Comparison of ENCODE assay signal across 16 cellular contexts in the genomic region with DNA sequence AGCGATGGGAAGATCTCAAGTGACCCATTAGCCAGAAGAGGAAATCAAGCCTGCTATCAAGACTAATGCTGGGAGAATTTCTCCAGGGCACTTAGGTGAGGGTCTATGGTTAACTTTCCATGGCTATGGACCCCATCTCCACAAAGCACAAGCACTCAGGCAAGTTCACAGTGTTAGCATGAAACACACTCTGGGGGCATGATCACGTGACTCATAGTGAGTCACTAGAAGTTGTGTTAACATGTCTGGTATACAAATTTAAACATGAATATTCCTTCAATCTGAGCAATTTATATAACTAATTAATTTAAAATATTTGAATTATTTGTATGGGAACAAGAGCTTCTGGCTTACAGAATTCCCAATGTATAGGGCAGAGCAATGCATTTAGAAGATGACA.
"Had no signal": no experiment of that assay in that cellular context is flagged by ENCODE, and none has a peak within 500 bp of the region (broad histone marks: within the 10 kb centered on the region; RNA-seq: fewer than 3 reads in every experiment).

No MANE protein-coding gene starts in this region.

- DNase-seq: activated B cell treated with CpG ODN at 0.5 μM for 24 hours; activated CD4-positive, alpha-beta T cell treated with anti-CD3 and anti-CD28 coated beads, Interleukin-2, amount 50 U/mL, for 1 hour; activated naive CD4-positive, alpha-beta T cell treated with anti-CD3 and anti-CD28 coated beads, Interleukin-2, amount 50 U/mL, for 16 hours; activated T-cell treated with anti-CD3 and anti-CD28 coated beads, Interleukin-2, amount 50 U/mL, for 1 hour; adrenal gland; effector memory CD8-positive, alpha-beta T cell; left ventricle myocardium inferior; pancreas; stimulated activated naive B cell treated with anti-CD40 and anti-IgM and Interleukin-4, amounts not matched to agents 10 μg/mL and 1 μg/mL and 100 μg/mL, for 72 hours; trophoblast cell had no signal

- H3K4me3 ChIP-seq: adrenal gland, left ventricle myocardium inferior, pancreas, right atrium auricular region, smooth muscle cell had no signal

- H3K27me3 ChIP-seq: adrenal gland, pancreas, right atrium auricular region had no signal

- H3K9me3 Mint-ChIP-seq: activated B cell treated with CpG ODN at 0.5 μM for 24 hours; central memory CD8-positive, alpha-beta T cell; dendritic cell treated with granulocyte-macrophage colony-stimulating factor and Interleukin-4, amounts not matched to agents 40 ng/mL and 50 ng/mL, for 4 days; effector memory CD8-positive, alpha-beta T cell; stimulated activated naive B cell treated with anti-CD40 and anti-IgM and Interleukin-4, amounts not matched to agents 10 μg/mL and 1 μg/mL and 100 μg/mL, for 72 hours; T-helper 1 cell treated with Interleukin-12 subunit alpha and Interleukin-12 subunit beta and Interleukin-4 antibody, amounts not matched to agents 30 μg/mL and 1 μg/mL, for 36 hours had no signal

- H3K27ac ChIP-seq: adrenal gland, left ventricle myocardium inferior, pancreas, right atrium auricular region had no signal

- H3K4me3 Mint-ChIP-seq: activated B cell treated with CpG ODN at 0.5 μM for 24 hours; central memory CD8-positive, alpha-beta T cell; dendritic cell treated with granulocyte-macrophage colony-stimulating factor and Interleukin-4, amounts not matched to agents 40 ng/mL and 50 ng/mL, for 4 days; effector memory CD8-positive, alpha-beta T cell; mesothelial cell of epicardium; stimulated activated naive B cell treated with anti-CD40 and anti-IgM and Interleukin-4, amounts not matched to agents 10 μg/mL and 1 μg/mL and 100 μg/mL, for 72 hours; T-helper 1 cell treated with Interleukin-12 subunit alpha and Interleukin-12 subunit beta and Interleukin-4 antibody, amounts not matched to agents 30 μg/mL and 1 μg/mL, for 36 hours had no signal

- H3K27ac Mint-ChIP-seq: activated B cell treated with CpG ODN at 0.5 μM for 24 hours; dendritic cell treated with granulocyte-macrophage colony-stimulating factor and Interleukin-4, amounts not matched to agents 40 ng/mL and 50 ng/mL, for 4 days; effector memory CD8-positive, alpha-beta T cell; mesothelial cell of epicardium; stimulated activated naive B cell treated with anti-CD40 and anti-IgM and Interleukin-4, amounts not matched to agents 10 μg/mL and 1 μg/mL and 100 μg/mL, for 72 hours; T-helper 1 cell treated with Interleukin-12 subunit alpha and Interleukin-12 subunit beta and Interleukin-4 antibody, amounts not matched to agents 30 μg/mL and 1 μg/mL, for 36 hours had no signal

- ATAC-seq: effector memory CD8-positive, alpha-beta T cell; pancreas; stimulated activated naive B cell treated with anti-CD40 and anti-IgM and Interleukin-4, amounts not matched to agents 10 μg/mL and 1 μg/mL and 100 μg/mL, for 72 hours had no signal

- H3K4me1 Mint-ChIP-seq: activated B cell treated with CpG ODN at 0.5 μM for 24 hours; central memory CD8-positive, alpha-beta T cell; mesothelial cell of epicardium had no signal

- H3K27me3 Mint-ChIP-seq: dendritic cell treated with granulocyte-macrophage colony-stimulating factor and Interleukin-4, amounts not matched to agents 40 ng/mL and 50 ng/mL, for 4 days; stimulated activated naive B cell treated with anti-CD40 and anti-IgM and Interleukin-4, amounts not matched to agents 10 μg/mL and 1 μg/mL and 100 μg/mL, for 72 hours had no signal

- H3K4me1 ChIP-seq: adrenal gland, left ventricle myocardium inferior, pancreas, right atrium auricular region had no signal

- FAIRE-seq: pancreas had no signal

- H3K36me3 Mint-ChIP-seq: mesothelial cell of epicardium; stimulated activated naive B cell treated with anti-CD40 and anti-IgM and Interleukin-4, amounts not matched to agents 10 μg/mL and 1 μg/mL and 100 μg/mL, for 72 hours had no signal

- H3K36me3 ChIP-seq: adrenal gland, left ventricle myocardium inferior, pancreas, right atrium auricular region had no signal

- H3K4me2 ChIP-seq: smooth muscle cell had no signal

- H3K9me3 ChIP-seq: adrenal gland, pancreas, right atrium auricular region had no signal
